In genomic region chr18:75162467-75162866, GRCh38 we compare ENCODE assay signal across 12 cellular contexts. TPM values are rescaled to one million over a fixed set of nuclear protein-coding genes. Genes with fewer than 3 reads are reported as not detected.
A peak's percentile ranks its signal among the peaks of the same experiment; 100 is the strongest.
DNase-seq lines count a peak whose midpoint lies in the region; ATAC-seq, FAIRE-seq and TF ChIP-seq lines count a peak whose summit lies in the region.
"Had no signal": no experiment of that assay in that cellular context is flagged by ENCODE, and none has a peak within 500 bp of the region (broad histone marks: within the 10 kb centered on the region; RNA-seq: fewer than 3 reads in every experiment).

No MANE protein-coding gene starts in this region.

- no peak for FAIRE-seq in pancreas (lab: Jason Lieb, UNC)

- H3K4me3 ChIP-seq in psoas muscle (no peak overlapping the region), pancreas (no peak overlapping the region)
- H3K4me3 ChIP-seq: adrenal gland, mucosa of descending colon had no signal

- intact Hi-C loops in psoas muscle (cut with DNase I) = loop anchor here in 1 of 2 donors (5.0 to 10.0 kb wide), 4 partner anchors 40 to 510 kb away; no protein-coding TSS in a partner anchor
- intact Hi-C loops in pancreas (cut with DNase I) = no loop called here

- peak; percentile 61 for ATAC-seq in SK-N-SH treated with all-trans-retinoic acid at 6 μM for 48 hours
- peak; percentile 95 to 96 (median 96) for ATAC-seq in psoas muscle
- no peak for ATAC-seq in pancreas

- TF ChIP-seq CTCF in psoas muscle (IDR thresholded peaks at IDR 0.05) = no peak
- TF ChIP-seq CTCF in pancreas (IDR thresholded peaks at IDR 0.05) = no peak

- H3K36me3 ChIP-seq in psoas muscle (ENCODE audit: insufficient read depth in 1 of 2, low read depth in 1 of 2) = no peaks in the 10 kb centered on the region
- no peaks in the 10 kb centered on the region for H3K36me3 ChIP-seq in pancreas
- H3K36me3 ChIP-seq: adrenal gland had no signal

- H3K9me3 ChIP-seq in psoas muscle (no peaks in the 10 kb centered on the region), pancreas (no peaks in the 10 kb centered on the region)
- H3K9me3 ChIP-seq: adrenal gland, mucosa of descending colon had no signal

- 17 to 18% (median 17%) methylated on average over 3 of the region's 3 CpGs for WGBS in psoas muscle, 3 donors
- 79 to 82% methylated on average over 3 of the region's 3 CpGs for WGBS in pancreas, 2 donors

- H3K4me1 ChIP-seq in psoas muscle (peaks cover 13% of the 10 kb centered on the region), pancreas (no peaks in the 10 kb centered on the region)

- H3K27me3 ChIP-seq in psoas muscle (ENCODE audit: insufficient read depth in 3 of 3, low read length in 2 of 3) (peaks cover 0 to 1% (median 0%) of the 10 kb centered on the region in 3 donors), pancreas (no peaks in the 10 kb centered on the region)
- H3K27me3 ChIP-seq: adrenal gland had no signal

- peak overlapping the region; percentile 28 for H3K27ac ChIP-seq in psoas muscle
- H3K27ac ChIP-seq in pancreas = no peak overlapping the region
- H3K27ac ChIP-seq: adrenal gland had no signal

- DNase-seq in EL (peak; percentile 36), fibroblast of peridontal ligament (ENCODE audit: extremely low read depth) (peak; percentile 2), psoas muscle (no peak), HT-29 (ENCODE audit: low spot score) (no peak), GDM1 (lab: John Stamatoyannopoulos, UW) (no peak), pancreas (no peak), hypothalamus (lab: John Stamatoyannopoulos, UW) (no peak)
- DNase-seq: activated CD8-positive, alpha-beta memory T cell treated with anti-CD3 and anti-CD28 coated beads, Interleukin-2, amount 50 U/mL, for 48 hours; NCI-H1105 had no signal

TF ChIP-seq in SK-N-SH treated with all-trans-retinoic acid at 6 μM for 48 hours, 23 proteins besides CTCF, POLR2A, EP300 and RAD21:
- TF ChIP-seq TOX (CRISPR knock-in tag; IDR thresholded peaks at IDR 0.05; ENCODE audit: borderline replicate concordance) (no peak), PATZ1 (CRISPR knock-in tag; IDR thresholded peaks at IDR 0.05; ENCODE audit: borderline replicate concordance) (no peak), ZFP30 (CRISPR knock-in tag; IDR thresholded peaks at IDR 0.05) (no peak), TCF4 (CRISPR knock-in tag; IDR thresholded peaks at IDR 0.05; ENCODE audit: borderline replicate concordance) (no peak), GLIS3 (CRISPR knock-in tag; IDR thresholded peaks at IDR 0.05) (no peak), ZNF70 (CRISPR knock-in tag; IDR thresholded peaks at IDR 0.05) (no peak), OSR1 (CRISPR knock-in tag; IDR thresholded peaks at IDR 0.05) (no peak), ISL1 (CRISPR knock-in tag; IDR thresholded peaks at IDR 0.05) (no peak), ZNF8 (CRISPR knock-in tag; IDR thresholded peaks at IDR 0.05) (no peak), CSDC2 (CRISPR knock-in tag; IDR thresholded peaks at IDR 0.05) (no peak), TSHZ2 (CRISPR knock-in tag; IDR thresholded peaks at IDR 0.05) (no peak), POU6F1 (CRISPR knock-in tag; IDR thresholded peaks at IDR 0.05; ENCODE audit: borderline replicate concordance, low read depth) (no peak), ZC3H10 (CRISPR knock-in tag; IDR thresholded peaks at IDR 0.05) (no peak)

RNA-seq across cellular contexts. Expression of gene PTGR3, which starts 46.5 kb away (rescaled TPM):
- total RNA-seq in psoas muscle (10 to 100 TPM; 29.0 to 66.4 (median 52.8) TPM), pancreas (10 to 100 TPM; 15.7 to 23.0 (median 18.8) TPM)
- polyA plus RNA-seq in psoas muscle (10 to 100 TPM; 20.6 to 31.7 (median 23.6) TPM), pancreas (10 to 100 TPM in 1 of 2 donors, 1 to 10 TPM in 1; 7.2 to 10.9 TPM)
- 7.0 and 16.1 TPM in 2 replicates for total RNA-seq in HT-29 (2014; rRNA removed; shearing (Covaris generic))

RNA-seq across cellular contexts. Expression of gene TSHZ1, which starts 48.1 kb away (rescaled TPM):
- total RNA-seq in psoas muscle = 1 to 10 TPM; 7.8 to 9.9 (median 9.8) TPM
- 10 to 100 TPM in 1 of 3 donors, 1 to 10 TPM in 2; 2.0 to 10.5 (median 3.2) TPM for polyA plus RNA-seq in psoas muscle
- 7.5 and 8.1 TPM in 2 replicates for total RNA-seq in HT-29 (2014; rRNA removed; shearing (Covaris generic))
- total RNA-seq in pancreas = 10 to 100 TPM in 2 of 6 donors, 1 to 10 TPM in 4; 6.3 to 13.6 (median 8.1) TPM
- 1 to 10 TPM; 4.7 to 8.0 TPM for polyA plus RNA-seq in pancreas

Comparison
In these comparisons a context has a peak if more than half of its experiments do, and no peak if none do; other contexts are left out.
1. DNase-seq: peak in EL (single experiment) and fibroblast of peridontal ligament (single experiment); none in psoas muscle (0 of 2), HT-29 (single experiment), GDM1 (single experiment), pancreas (0 of 6) and hypothalamus (0 of 51).
2. ATAC-seq: peak in SK-N-SH treated with all-trans-retinoic acid at 6 μM for 48 hours (single experiment) and psoas muscle (4 of 4); none in pancreas (0 of 4).